27 cellular contexts compared by ENCODE assay signal in the genomic region with DNA sequence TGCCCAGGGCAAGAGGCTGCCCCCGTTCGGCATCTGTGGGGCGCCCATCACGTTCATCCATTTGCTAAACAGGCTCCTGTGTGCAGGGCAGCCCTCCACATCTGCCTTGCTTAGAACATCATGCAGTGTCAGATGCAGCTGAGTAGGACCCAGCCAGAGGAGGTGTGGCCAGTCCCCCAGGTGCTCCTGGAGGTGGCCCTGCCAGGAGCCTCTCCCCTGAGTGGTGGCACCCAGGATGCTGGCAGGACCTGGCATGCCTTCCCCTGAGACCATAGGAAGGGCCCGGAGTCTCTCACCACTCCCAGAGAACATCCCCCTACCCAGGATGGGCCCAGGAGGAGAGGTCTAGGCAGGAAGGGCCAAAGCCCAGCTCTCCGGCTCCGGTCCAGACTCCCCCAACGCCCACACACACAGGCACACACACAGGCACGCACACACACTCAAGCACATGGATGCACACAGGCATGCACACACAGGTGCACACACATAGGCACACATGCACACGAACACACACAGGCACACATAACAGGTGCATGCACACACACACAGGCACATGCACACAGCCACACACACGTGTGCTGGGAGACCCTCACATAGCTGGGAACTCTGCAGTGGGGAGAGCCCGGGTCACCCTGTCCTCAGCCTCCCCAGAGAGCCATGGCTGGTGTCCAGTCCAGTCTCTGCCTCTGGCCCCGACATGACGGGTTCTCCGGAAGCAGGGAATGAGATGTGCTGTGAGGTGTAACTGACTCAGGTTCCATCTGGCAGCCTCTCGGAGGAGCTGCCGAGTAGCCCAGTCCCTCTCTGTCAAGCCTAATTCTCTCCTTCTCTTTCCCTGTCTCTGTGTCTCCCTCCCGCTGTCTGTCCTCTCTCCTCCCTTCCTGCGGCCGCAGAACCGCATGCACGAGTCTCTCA.
A peak's percentile ranks its signal among the peaks of the same experiment; 100 is the strongest.
DNase-seq lines count a peak whose midpoint lies in the region; ATAC-seq and TF ChIP-seq lines count a peak whose summit lies in the region.
"Had no signal": no experiment of that assay in that cellular context is flagged by ENCODE, and none has a peak within 500 bp of the region (broad histone marks: within the 10 kb centered on the region; RNA-seq: fewer than 3 reads in every experiment).

No MANE protein-coding gene starts in this region.

- peak overlapping the region; percentile 77 for H2BK12ac ChIP-seq in neuronal stem cell (ENCODE audit: low read length)

- H3K9me3 ChIP-seq in neuronal stem cell (replicated peaks in 1 of 2; ENCODE audit: control insufficient read depth in 2 of 2, insufficient read depth in 1 of 2, low read depth in 1 of 2, low read length in 2 of 2) = no peaks in the 10 kb centered on the region
- H3K9me3 ChIP-seq: BLaER1 treated with 17β-estradiol and CSF1 and Interleukin-3, amounts not matched to agents 10 nM and 100 nM; body of pancreas; Caco-2; heart left ventricle; neutrophil; stomach; tibial nerve had no signal

- H3K23ac ChIP-seq in neuronal stem cell (ENCODE audit: low read depth, low read length, poor library complexity) = peak overlapping the region; percentile 12

- H3K79me1 ChIP-seq in neuronal stem cell (ENCODE audit: low read depth, low read length) = peaks cover 7% of the 10 kb centered on the region

- no peak overlapping the region for H4K8ac ChIP-seq in neuronal stem cell (ENCODE audit: low read depth, low read length)

- H2BK15ac ChIP-seq in neuronal stem cell (ENCODE audit: low read length) = no peak overlapping the region

- no peak overlapping the region for H3K4ac ChIP-seq in neuronal stem cell (ENCODE audit: low read length)

- no peaks in the 10 kb centered on the region for H3K79me2 ChIP-seq in GM23338 (replicated peaks; ENCODE audit: insufficient read depth)

- peak overlapping the region; percentile 25 for H3K14ac ChIP-seq in neuronal stem cell (ENCODE audit: low read length)

- TF ChIP-seq CTCF in GM23338 (conservative IDR thresholded peaks at IDR 0.05; ENCODE audit: low read depth in 2 of 2) (no peak), coronary artery (IDR thresholded peaks at IDR 0.05) (no peak)

- H2BK120ac ChIP-seq in neuronal stem cell (ENCODE audit: low read depth, low read length) = peak overlapping the region; percentile 87

- in situ Hi-C loops in ACHN (cut with HindIII; ENCODE audit: low pct_ligation_motif_present, low pct_unique_long_range_greater_than_20kb, low sequenced_read_pairs) = no loop called here

- DNase-seq in ACHN (peak; percentile 12), GM23338 (ENCODE audit: low spot score) (no peak), neuronal stem cell (ENCODE audit: low spot score) (no peak), coronary artery (ENCODE audit: low spot score) (no peak)
- DNase-seq in activated naive CD4-positive, alpha-beta T cell treated with Interleukin-2 at 50 U/mL for 16 hours = no peak
- DNase-seq: activated CD4-positive, CD25-positive, alpha-beta regulatory T cell treated with anti-CD3 and anti-CD28 coated beads, Interleukin-2, amount 50 U/mL, for 72 hours; activated CD8-positive, alpha-beta T cell treated with anti-CD3 and anti-CD28 coated beads for 36 hours; Caco-2; effector memory CD4-positive, alpha-beta T cell; GF-D8; Karpas-422; kidney glomerular epithelial cell; NCI-H1436; NCI-H748 treated with DMSO at 0.1 percent for 48 hours; small intestine; stimulated activated CD4-positive, alpha-beta T cell treated with anti-CD3 and anti-CD28 coated beads, Interleukin-1b, Interleukin-23, amount 100 ng/mL, for 48 hours; stimulated activated CD8-positive, alpha-beta memory T cell treated with anti-CD3 and anti-CD28 coated beads, Interleukin-4, amount 100 ng/mL, for 48 hours; stomach had no signal

- peak overlapping the region; percentile 19 for H2AK5ac ChIP-seq in neuronal stem cell (ENCODE audit: low read depth, low read length)

- no peak overlapping the region for H3K4me3 Mint-ChIP-seq in GM23338
- H3K4me3 Mint-ChIP-seq: activated CD8-positive, alpha-beta T cell treated with anti-CD3 and anti-CD28 coated beads for 36 hours; memory B cell had no signal

- H3K27me3 ChIP-seq in GM23338 (ENCODE audit: insufficient read depth) = no peaks in the 10 kb centered on the region
- peaks cover 0 to 2% (median 0%) of the 10 kb centered on the region in 3 experiments for H3K27me3 ChIP-seq in neuronal stem cell (ENCODE audit: control insufficient read depth in 3 of 3, insufficient read depth in 3 of 3, low read depth in 1 of 3, low read length in 3 of 3)
- H3K27me3 ChIP-seq: BLaER1 treated with 17β-estradiol and CSF1 and Interleukin-3, amounts not matched to agents 10 nM and 100 nM; body of pancreas; heart left ventricle; neutrophil; stomach; tibial nerve had no signal

- H3F3A ChIP-seq in GM23338 (replicated peaks; ENCODE audit: low read depth) = no peaks in the 10 kb centered on the region; the same call in 1 of the 2 replicates

- no peak overlapping the region for H3K4me3 ChIP-seq in GM23338
- H3K4me3 ChIP-seq in neuronal stem cell (ENCODE audit: low read length in 2 of 2) = peak overlapping the region in 1 of 2 donors; percentile 17
- no peak overlapping the region for H3K4me3 ChIP-seq in coronary artery
- H3K4me3 ChIP-seq: BLaER1 treated with 17β-estradiol and CSF1 and Interleukin-3, amounts not matched to agents 10 nM and 100 nM; body of pancreas; heart left ventricle; stomach; tibial nerve had no signal

- H3K9me3 Mint-ChIP-seq in GM23338 = no peaks in the 10 kb centered on the region
- H3K9me3 Mint-ChIP-seq: activated CD8-positive, alpha-beta T cell treated with anti-CD3 and anti-CD28 coated beads for 36 hours; memory B cell had no signal

- H3K27ac ChIP-seq in GM23338 (ENCODE audit: low read depth) = no peak overlapping the region
- peak overlapping the region; percentile 3 for H3K27ac ChIP-seq in cingulate gyrus (ENCODE audit: low read depth, low read length)
- no peak overlapping the region for H3K27ac ChIP-seq in neuronal stem cell (replicated peaks; ENCODE audit: low read length)
- no peak overlapping the region for H3K27ac ChIP-seq in coronary artery
- H3K27ac ChIP-seq: BLaER1 treated with 17β-estradiol and CSF1 and Interleukin-3, amounts not matched to agents 10 nM and 100 nM; body of pancreas; heart left ventricle; neutrophil; stomach; tibial nerve had no signal

- peak overlapping the region; percentile 11 for H3K18ac ChIP-seq in neuronal stem cell (ENCODE audit: low read length)

- ATAC-seq in GM23338 (no peak), HG02870 (IDR thresholded peaks at IDR 0.05; ENCODE audit: unreplicated experiment) (no peak)
- ATAC-seq: activated CD8-positive, alpha-beta T cell treated with anti-CD3 and anti-CD28 coated beads for 36 hours; body of pancreas; HCT116; heart left ventricle had no signal

- WGBS in neuronal stem cell (ENCODE audit: extremely low coverage in 2 of 2, insufficient read length in 2 of 2, insufficient replicate concordance in 1 of 2), 2 donors = no CpG with 5 or more reads among the region's 22 CpGs

- H3K27me3 Mint-ChIP-seq in GM23338 (ENCODE audit: insufficient read depth, low read depth, poor library complexity) = peaks cover 12% of the 10 kb centered on the region
- H3K27me3 Mint-ChIP-seq: activated CD8-positive, alpha-beta T cell treated with anti-CD3 and anti-CD28 coated beads for 36 hours had no signal

- H2AFZ ChIP-seq in GM23338 (no peak overlapping the region), neuronal stem cell (ENCODE audit: low read length) (no peak overlapping the region)

- no peak overlapping the region for H2BK5ac ChIP-seq in neuronal stem cell (ENCODE audit: low read length)

- H3K9ac ChIP-seq in neuronal stem cell (ENCODE audit: low read depth, low read length, poor library complexity) = peak overlapping the region; percentile 72
- H3K9ac ChIP-seq: BLaER1 treated with 17β-estradiol and CSF1 and Interleukin-3, amounts not matched to agents 10 nM and 100 nM had no signal

- H3K4me2 ChIP-seq in GM23338 (no peak overlapping the region), neuronal stem cell (ENCODE audit: insufficient read depth, low read length, poor library complexity, severe bottlenecking) (no peak overlapping the region)
- H3K4me2 ChIP-seq: BLaER1 treated with 17β-estradiol and CSF1 and Interleukin-3, amounts not matched to agents 10 nM and 100 nM had no signal

- H3K4me1 Mint-ChIP-seq in GM23338 = peaks cover 3% of the 10 kb centered on the region
- H3K4me1 Mint-ChIP-seq: memory B cell had no signal

- H4K91ac ChIP-seq in neuronal stem cell (ENCODE audit: low read depth, low read length, poor library complexity) = no peak overlapping the region

- no peaks in the 10 kb centered on the region for H4K20me1 ChIP-seq in GM23338 (replicated peaks; ENCODE audit: insufficient read depth)
- H4K20me1 ChIP-seq: BLaER1 treated with 17β-estradiol and CSF1 and Interleukin-3, amounts not matched to agents 10 nM and 100 nM had no signal

- no peaks in the 10 kb centered on the region for H3K9me2 ChIP-seq in GM23338 (ENCODE audit: insufficient read depth)

- no peaks in the 10 kb centered on the region; the same call in 1 of the 3 replicates for H3K36me3 Mint-ChIP-seq in GM23338 (ENCODE audit: low read depth)
- H3K36me3 Mint-ChIP-seq: memory B cell had no signal

- H3K36me3 ChIP-seq in GM23338 (ENCODE audit: insufficient read depth) (no peaks in the 10 kb centered on the region), neuronal stem cell (replicated peaks in 1 of 2; ENCODE audit: control insufficient read depth in 2 of 2, insufficient read depth in 2 of 2, low read length in 2 of 2) (no peaks in the 10 kb centered on the region)
- H3K36me3 ChIP-seq: BLaER1 treated with 17β-estradiol and CSF1 and Interleukin-3, amounts not matched to agents 10 nM and 100 nM; heart left ventricle; neutrophil; tibial nerve had no signal

- H3K4me1 ChIP-seq in GM23338 (ENCODE audit: insufficient read depth) (peaks cover 5% of the 10 kb centered on the region; the same call in 1 of the 2 replicates), neuronal stem cell (ENCODE audit: control insufficient read depth in 2 of 2, insufficient read depth in 1 of 2, low read depth in 1 of 2, low read length in 2 of 2) (peaks cover 3% of the 10 kb centered on the region in 2 donors)
- H3K4me1 ChIP-seq: body of pancreas had no signal

- peak overlapping the region; percentile 11; the same call in 1 of the 2 replicates for H3K27ac Mint-ChIP-seq in GM23338
- H3K27ac Mint-ChIP-seq: activated CD8-positive, alpha-beta T cell treated with anti-CD3 and anti-CD28 coated beads for 36 hours; memory B cell had no signal

TF ChIP-seq in GM23338, 12 proteins besides CTCF, POLR2A, EP300 and RAD21:
- TF ChIP-seq POLR2AphosphoS5 (IDR thresholded peaks at IDR 0.05; ENCODE audit: low read depth) = no peak
- TF ChIP-seq STAT1 (IDR thresholded peaks at IDR 0.05; ENCODE audit: unreplicated experiment) = no peak
